ENCODE assay signal across 8 cellular contexts in the genomic region with DNA sequence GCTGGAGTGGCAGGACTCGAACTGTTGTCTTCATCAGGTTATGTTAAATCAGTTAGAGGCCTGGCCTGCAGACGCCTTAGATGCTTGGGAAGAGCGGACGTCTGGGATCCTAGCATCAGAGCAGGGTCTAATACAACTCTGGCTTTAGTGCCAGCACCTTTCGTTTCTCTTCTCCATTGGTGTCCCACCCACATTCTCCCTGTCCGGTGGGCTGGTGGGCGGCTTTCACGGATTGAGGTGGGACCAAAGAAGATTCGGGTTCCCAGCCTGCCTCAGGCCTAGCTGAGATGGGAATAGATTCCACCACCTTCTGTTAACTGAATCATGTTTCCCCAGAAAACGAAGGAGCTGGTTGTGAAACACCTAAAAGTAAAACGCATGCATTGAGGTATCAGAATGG. TPM values are rescaled to one million over a fixed set of nuclear protein-coding genes. Genes with fewer than 3 reads are reported as not detected.
DNase-seq lines count a peak whose midpoint lies in the region; ATAC-seq and TF ChIP-seq lines count a peak whose summit lies in the region.

No MANE protein-coding gene starts in this region.

- no peak for TF ChIP-seq CTCF in thyroid gland (IDR thresholded peaks at IDR 0.05)

- H3K4me1 Mint-ChIP-seq in activated T-cell treated with anti-CD3 and anti-CD28 coated beads, Interleukin-2, amount 50 U/mL, for 24 hours (ENCODE audit: low read depth), result peaks cover 45% of the 10 kb centered on the region
- peaks cover 20% of the 10 kb centered on the region for H3K4me1 Mint-ChIP-seq in memory B cell

- H3K9me3 Mint-ChIP-seq in activated T-cell treated with anti-CD3 and anti-CD28 coated beads, Interleukin-2, amount 50 U/mL, for 24 hours, result no peaks in the 10 kb centered on the region
- no peaks in the 10 kb centered on the region for H3K9me3 Mint-ChIP-seq in activated naive CD4-positive, alpha-beta T cell treated with anti-CD3 and anti-CD28 coated beads, Interleukin-2, amount 50 U/mL, for 72 hours
- no peaks in the 10 kb centered on the region for H3K9me3 Mint-ChIP-seq in memory B cell

- H3K27ac ChIP-seq in thyroid gland, result peak overlapping the region in 2 of 3 donors; percentile 51 to 61

- TF ChIP-seq POLR2A in thyroid gland (IDR thresholded peaks at IDR 0.05), result no peak

- DNase-seq in activated T-cell treated with anti-CD3 and anti-CD28 coated beads, Interleukin-2, amount 50 U/mL, for 24 hours, result no peak
- no peak for DNase-seq in activated T-cell treated with anti-CD3 and anti-CD28 coated beads for 4 hours
- DNase-seq in activated naive CD4-positive, alpha-beta T cell treated with anti-CD3 and anti-CD28 coated beads, Interleukin-2, amount 50 U/mL, for 72 hours (ENCODE audit: low spot score in 2 of 2), result no peak
- DNase-seq in memory B cell (ENCODE audit: low spot score in 2 of 2), result no peak
- no peak for DNase-seq in thyroid gland
- no peak for DNase-seq in amniotic stem cell (lab: John Stamatoyannopoulos, UW)

- no peaks in the 10 kb centered on the region for H3K4me1 ChIP-seq in thyroid gland

- no peak for ATAC-seq in activated naive CD4-positive, alpha-beta T cell treated with anti-CD3 and anti-CD28 coated beads, Interleukin-2, amount 50 U/mL, for 72 hours
- ATAC-seq in memory B cell (ENCODE audit: low read depth) (no peak), HG03520 (IDR thresholded peaks at IDR 0.05; ENCODE audit: unreplicated experiment) (no peak), GM21717 (IDR thresholded peaks at IDR 0.05; ENCODE audit: unreplicated experiment) (no peak)

- H3K4me3 ChIP-seq in thyroid gland (replicated peaks in 1 of 3), result no peak overlapping the region

- WGBS in thyroid gland, 2 donors, result 59 to 67% methylated on average over 10 to 11 of the region's 11 CpGs

- H3K27me3 ChIP-seq in thyroid gland, result no peaks in the 10 kb centered on the region

- intact Hi-C loops in thyroid gland (cut with DNase I), result no loop called here

- H3K27me3 Mint-ChIP-seq in activated T-cell treated with anti-CD3 and anti-CD28 coated beads, Interleukin-2, amount 50 U/mL, for 24 hours, result no peaks in the 10 kb centered on the region
- H3K27me3 Mint-ChIP-seq in memory B cell, result no peaks in the 10 kb centered on the region

- peak overlapping the region; percentile 24 for H3K27ac Mint-ChIP-seq in activated T-cell treated with anti-CD3 and anti-CD28 coated beads, Interleukin-2, amount 50 U/mL, for 24 hours
- peak overlapping the region; percentile 63 to 91 for H3K27ac Mint-ChIP-seq in activated naive CD4-positive, alpha-beta T cell treated with anti-CD3 and anti-CD28 coated beads, Interleukin-2, amount 50 U/mL, for 72 hours
- peak overlapping the region; percentile 85 for H3K27ac Mint-ChIP-seq in memory B cell

- H3K9me3 ChIP-seq in thyroid gland, result no peaks in the 10 kb centered on the region

- peak overlapping the region; percentile 80 for H3K4me3 Mint-ChIP-seq in activated T-cell treated with anti-CD3 and anti-CD28 coated beads, Interleukin-2, amount 50 U/mL, for 24 hours
- peak overlapping the region; percentile 86 for H3K4me3 Mint-ChIP-seq in memory B cell

- H3K36me3 Mint-ChIP-seq in activated T-cell treated with anti-CD3 and anti-CD28 coated beads, Interleukin-2, amount 50 U/mL, for 24 hours (ENCODE audit: low read depth), result peaks cover 2% of the 10 kb centered on the region
- H3K36me3 Mint-ChIP-seq in activated naive CD4-positive, alpha-beta T cell treated with anti-CD3 and anti-CD28 coated beads, Interleukin-2, amount 50 U/mL, for 72 hours, result peaks cover 0 to 10% of the 10 kb centered on the region in 2 donors
- peaks cover 1% of the 10 kb centered on the region for H3K36me3 Mint-ChIP-seq in memory B cell

- H3K36me3 ChIP-seq in thyroid gland, result no peaks in the 10 kb centered on the region

RNA-seq across cellular contexts. Expression of a gene that starts 0.9 kb away (rescaled TPM):
- 10 to 100 TPM; 48.5 to 57.7 TPM for total RNA-seq in activated naive CD4-positive, alpha-beta T cell treated with anti-CD3 and anti-CD28 coated beads, Interleukin-2, amount 50 U/mL, for 72 hours
- 10 to 100 TPM; 15.2 to 25.9 (median 24.0) TPM for total RNA-seq in thyroid gland

Comparison
In these comparisons a context has a peak if more than half of its experiments do, and no peak if none do; other contexts are left out.
1. H3K27ac Mint-ChIP-seq: peak in every context shown above with its lines; median percentile 85 in memory B cell; 77 in activated naive CD4-positive, alpha-beta T cell treated with anti-CD3 and anti-CD28 coated beads, Interleukin-2, amount 50 U/mL, for 72 hours; 24 in activated T-cell treated with anti-CD3 and anti-CD28 coated beads, Interleukin-2, amount 50 U/mL, for 24 hours.